Comparison of ENCODE assay signal across 23 cellular contexts in genomic region chrX:69161371-69161770, GRCh38.
"Had no signal": no experiment of that assay in that cellular context is flagged by ENCODE, and none has a peak within 500 bp of the region (broad histone marks: within the 10 kb centered on the region; RNA-seq: fewer than 3 reads in every experiment).

No MANE protein-coding gene starts in this region.

- H3K27me3 Mint-ChIP-seq: type B pancreatic cell had no signal

- H3K9me3 Mint-ChIP-seq: natural killer cell treated with Interleukin-12 subunit alpha and Interleukin-12 subunit beta and Interleukin-15 and Interleukin-18, amount 100 ng/mL, for 72 hours; type B pancreatic cell had no signal

- H2AFZ ChIP-seq: hepatocyte had no signal

- H3K27me3 ChIP-seq: foreskin keratinocyte, hepatocyte, ovary, right atrium auricular region, suprapubic skin, thyroid gland, vagina had no signal

- H3K4me3 ChIP-seq: colonic mucosa, hepatocyte, lung, ovary, right atrium auricular region, suprapubic skin, thyroid gland, vagina had no signal

- H3K4me2 ChIP-seq: hepatocyte had no signal

- H3K4me3 Mint-ChIP-seq: endodermal cell; natural killer cell treated with Interleukin-12 subunit alpha and Interleukin-12 subunit beta and Interleukin-15 and Interleukin-18, amount 100 ng/mL, for 72 hours; type B pancreatic cell had no signal

- H3K4me1 ChIP-seq: colonic mucosa, thyroid gland had no signal

- H3K27ac Mint-ChIP-seq: endodermal cell; natural killer cell treated with Interleukin-12 subunit alpha and Interleukin-12 subunit beta and Interleukin-15 and Interleukin-18, amount 100 ng/mL, for 72 hours; type B pancreatic cell had no signal

- H3K36me3 ChIP-seq: colonic mucosa, ovary, right atrium auricular region, suprapubic skin, thyroid gland, vagina had no signal

- DNase-seq: colonic mucosa; effector CD4-positive, alpha-beta T cell; endodermal cell; erythroblast; foreskin keratinocyte; left colon; left ventricle myocardium superior; mesenchymal stem cell; midbrain; ovary; small intestine; stimulated activated CD4-positive, alpha-beta T cell treated with anti-CD3 and anti-CD28 coated beads, Interleukin-12 subunit alpha, Interleukin-12 subunit beta, amount 100 ng/mL, for 4 hours; stimulated activated CD4-positive, alpha-beta T cell treated with anti-CD3 and anti-CD28 coated beads, Interleukin-2, amount 100 ng/mL, for 48 hours; stimulated activated naive CD8-positive, alpha-beta T cell treated with anti-CD3 and anti-CD28 coated beads, Interleukin-15, Interleukin-2, amounts not matched to agents 100 U/mL and 50 U/mL, for 24 hours; thyroid gland had no signal

- H3K36me3 Mint-ChIP-seq: natural killer cell treated with Interleukin-12 subunit alpha and Interleukin-12 subunit beta and Interleukin-15 and Interleukin-18, amount 100 ng/mL, for 72 hours had no signal

- H3K9me3 ChIP-seq: colonic mucosa, ovary, right atrium auricular region, suprapubic skin, thyroid gland, vagina had no signal

- H3K27ac ChIP-seq: colonic mucosa, foreskin keratinocyte, hepatocyte, ovary, right atrium auricular region, suprapubic skin, thyroid gland, vagina had no signal

- FAIRE-seq: endothelial cell of umbilical vein, small intestine had no signal

- ATAC-seq: foreskin keratinocyte; left colon; left ventricle myocardium superior; natural killer cell treated with Interleukin-12 subunit alpha and Interleukin-12 subunit beta and Interleukin-15 and Interleukin-18, amount 100 ng/mL, for 72 hours; stimulated activated naive CD8-positive, alpha-beta T cell treated with anti-CD3 and anti-CD28 coated beads, Interleukin-15, Interleukin-2, amounts not matched to agents 100 U/mL and 50 U/mL, for 24 hours had no signal
